ENCODE assay signal across 9 cellular contexts in the genomic region with DNA sequence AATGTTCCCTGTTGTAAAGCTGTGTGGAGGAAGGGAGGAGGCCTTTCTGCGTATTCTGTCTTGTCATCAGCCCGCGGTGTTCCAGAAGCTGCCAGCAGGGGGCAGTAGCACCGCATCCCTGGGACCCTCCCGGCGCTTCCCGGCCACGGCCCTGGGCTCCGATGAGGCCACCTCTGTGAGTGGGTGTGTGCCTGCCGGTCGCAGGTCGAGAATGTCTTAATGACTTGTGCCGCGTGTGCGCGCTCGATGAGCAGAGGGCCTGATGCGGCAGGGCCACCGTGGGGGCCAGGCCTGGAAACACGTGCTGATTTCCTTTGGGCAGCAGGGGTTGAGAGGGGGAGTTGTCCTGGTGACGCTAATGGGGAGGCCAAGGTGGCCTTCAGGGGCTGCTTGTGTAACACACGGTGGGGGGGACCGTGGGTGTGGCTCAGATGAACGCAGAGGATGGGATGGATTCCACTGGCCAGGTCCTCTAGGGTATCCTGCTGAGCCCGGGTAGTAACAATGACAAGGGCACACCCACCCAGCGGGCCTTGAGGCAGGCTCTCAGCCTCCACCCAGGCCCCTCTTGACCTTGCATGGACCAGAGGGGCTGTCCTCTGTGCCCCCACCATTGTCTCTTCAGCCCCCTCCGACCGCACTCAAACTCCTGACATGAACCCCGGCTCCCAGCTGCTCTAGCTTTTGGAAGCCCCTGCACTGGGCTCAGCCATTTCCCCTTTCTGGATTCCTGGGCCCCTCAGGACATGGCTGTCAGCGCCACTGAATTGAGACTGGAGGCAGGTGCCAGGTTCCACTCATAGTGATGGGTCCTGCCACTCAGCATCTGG.
DNase-seq lines count a peak whose midpoint lies in the region; ATAC-seq and TF ChIP-seq lines count a peak whose summit lies in the region.
"Had no signal": no experiment of that assay in that cellular context is flagged by ENCODE, and none has a peak within 500 bp of the region (broad histone marks: within the 10 kb centered on the region; RNA-seq: fewer than 3 reads in every experiment).

No MANE protein-coding gene starts in this region.

- intact Hi-C loops in MCF 10A (cut with micrococcal nuclease) (loop anchor here (10.0 kb wide), 1 partner anchor 1742 kb away; no protein-coding TSS in a partner anchor), breast epithelium (cut with DNase I; ENCODE audit: low total_unique reads) (no loop called here)

- H3K9me3 Mint-ChIP-seq in MCF 10A (ENCODE audit: unreplicated experiment), result no peaks in the 10 kb centered on the region
- H3K9me3 Mint-ChIP-seq: dendritic cell treated with granulocyte-macrophage colony-stimulating factor and Interleukin-4, amounts not matched to agents 40 ng/mL and 50 ng/mL, for 4 days had no signal

- no peaks in the 10 kb centered on the region for H3K4me1 ChIP-seq in breast epithelium
- H3K4me1 ChIP-seq in thymus (ENCODE audit: control insufficient read depth, insufficient read depth, low read length), result no peaks in the 10 kb centered on the region

- TF ChIP-seq CTCF in MCF 10A (IDR thresholded peaks at IDR 0.05; ENCODE audit: unreplicated experiment) (peak; percentile 96), breast epithelium (IDR thresholded peaks at IDR 0.05) (peak in 1 of 3 donors; percentile 66)

- CTCF ChIA-PET in MCF 10A (lab: Yijun Ruan, JAX), result interaction anchor here (0.6 to 4.5 kb wide), 16 partner anchors 8 to 1410 kb away, joined by 3 to 32 read pairs (median 4); no protein-coding TSS in a partner anchor

- H3K27me3 ChIP-seq in breast epithelium (peaks cover 0 to 28% of the 10 kb centered on the region in 2 donors), thymus (ENCODE audit: control insufficient read depth, insufficient read depth) (peaks cover 5% of the 10 kb centered on the region)

- no peak overlapping the region for H3K4me3 Mint-ChIP-seq in MCF 10A (ENCODE audit: unreplicated experiment)
- H3K4me3 Mint-ChIP-seq: dendritic cell treated with granulocyte-macrophage colony-stimulating factor and Interleukin-4, amounts not matched to agents 40 ng/mL and 50 ng/mL, for 4 days had no signal

- no peak for ATAC-seq in HG03045 (IDR thresholded peaks at IDR 0.05; ENCODE audit: unreplicated experiment)

- 25% methylated on average over 30 of the region's 30 CpGs for WGBS in thymus

- TF ChIP-seq POLR2A in breast epithelium (IDR thresholded peaks at IDR 0.05), result no peak
- no peak for TF ChIP-seq POLR2A in erythroblast (IDR thresholded peaks at IDR 0.05; ENCODE audit: low read length)

- H3K9me3 ChIP-seq in breast epithelium, result no peaks in the 10 kb centered on the region
- no peaks in the 10 kb centered on the region for H3K9me3 ChIP-seq in thymus (ENCODE audit: control insufficient read depth)

- DNase-seq in MCF 10A (ENCODE audit: unreplicated experiment) (peak; percentile 46), breast epithelium (ENCODE audit: low spot score in 2 of 2) (no peak), NCI-H146 treated with DMSO at 0.1 percent for 48 hours (lab: John Stamatoyannopoulos, UW; ENCODE audit: unreplicated experiment) (peak; percentile 6), erythroblast (lab: John Stamatoyannopoulos, UW) (peak; percentile 38 to 67), myocyte (ENCODE audit: low read depth) (peak; percentile 41)
- DNase-seq in activated CD4-positive, CD25-positive, alpha-beta regulatory T cell treated with anti-CD3 and anti-CD28 coated beads, Interleukin-2, amount 50 U/mL, for 72 hours, result peak; percentile 65

- H3K36me3 ChIP-seq in breast epithelium, result no peaks in the 10 kb centered on the region
- H3K36me3 ChIP-seq in thymus (ENCODE audit: control insufficient read depth, insufficient read depth), result no peaks in the 10 kb centered on the region

- H3K27ac Mint-ChIP-seq in MCF 10A (ENCODE audit: low read depth, unreplicated experiment), result no peak overlapping the region
- H3K27ac Mint-ChIP-seq: dendritic cell treated with granulocyte-macrophage colony-stimulating factor and Interleukin-4, amounts not matched to agents 40 ng/mL and 50 ng/mL, for 4 days had no signal

- H3K4me3 ChIP-seq in breast epithelium, result no peak overlapping the region
- no peak overlapping the region for H3K4me3 ChIP-seq in thymus (ENCODE audit: low read length)

- no peaks in the 10 kb centered on the region for H3K36me3 Mint-ChIP-seq in MCF 10A (ENCODE audit: insufficient read depth, unreplicated experiment)

- POLR2A ChIA-PET in MCF 10A (lab: Yijun Ruan, JAX), result interaction anchor here (0.8 kb wide), 1 partner anchor 1020 kb away, joined by 3 read pairs; no protein-coding TSS in a partner anchor

- BruUV-seq in MCF 10A (replicated peaks; lab: Mats Ljungman, UMichigan), result no TSS peak

- H3K4me1 Mint-ChIP-seq in MCF 10A (ENCODE audit: insufficient read depth, unreplicated experiment), result peaks cover 6% of the 10 kb centered on the region

- H3K27ac ChIP-seq in breast epithelium (no peak overlapping the region), thymus (ENCODE audit: low read depth) (peak overlapping the region; percentile 11)

- H3K27me3 Mint-ChIP-seq in MCF 10A (ENCODE audit: insufficient read depth, unreplicated experiment), result peaks cover 66% of the 10 kb centered on the region

Comparison
In these comparisons a context has a peak if more than half of its experiments do, and no peak if none do; other contexts are left out.
1. DNase-seq: peak in MCF 10A (single experiment), NCI-H146 treated with DMSO at 0.1 percent for 48 hours (single experiment), activated CD4-positive, CD25-positive, alpha-beta regulatory T cell treated with anti-CD3 and anti-CD28 coated beads, Interleukin-2, amount 50 U/mL, for 72 hours (single experiment), erythroblast (2 of 2) and myocyte (single experiment); none in breast epithelium (0 of 2).